In genomic region chr4:152352645-152353116, GRCh38 we compare ENCODE assay signal across 8 cellular contexts.
DNase-seq lines count a peak whose midpoint lies in the region; ATAC-seq and TF ChIP-seq lines count a peak whose summit lies in the region.

No MANE protein-coding gene starts in this region.

- WGBS in urinary bladder, result 13% methylated on average over 10 of the region's 10 CpGs

- H3K27ac ChIP-seq in SK-N-MC (peak overlapping the region; percentile 47), urinary bladder (ENCODE audit: low read depth) (no peak overlapping the region)

- no peaks in the 10 kb centered on the region for H3K9me3 ChIP-seq in SK-N-MC (ENCODE audit: low read depth, low read length)

- H3K4me3 ChIP-seq in SK-N-MC, result peak overlapping the region; percentile 79
- peak overlapping the region; percentile 86 for H3K4me3 ChIP-seq in epithelial cell of esophagus (ENCODE audit: low read length)
- H3K4me3 ChIP-seq in urinary bladder (ENCODE audit: low read depth, low read length), result peak overlapping the region; percentile 43

- H3K9ac ChIP-seq in SK-N-MC (ENCODE audit: insufficient read length), result peak overlapping the region; percentile 70

- peak; percentile 69 for DNase-seq in ELF-1 (ENCODE audit: low read depth, low spot score)
- peak; percentile 92 for DNase-seq in M059J (ENCODE audit: low read depth)
- peak; percentile 92 for DNase-seq in SK-N-MC (ENCODE audit: low read depth, low spot score)
- peak; percentile 96 for DNase-seq in epithelial cell of esophagus (ENCODE audit: low read depth)
- DNase-seq in mucosa of gallbladder (ENCODE audit: low spot score), result peak; percentile 58
- DNase-seq in stimulated activated CD4-positive, alpha-beta T cell treated with anti-CD3 and anti-CD28 coated beads, Interleukin-2, amount 100 ng/mL, for 48 hours, result no peak

- ATAC-seq in GM21825 (IDR thresholded peaks at IDR 0.05; ENCODE audit: unreplicated experiment), result peak; percentile 82

- no peak for TF ChIP-seq CTCF in epithelial cell of esophagus (IDR thresholded peaks at IDR 0.05; ENCODE audit: insufficient read depth, low read depth, low read length, missing control alignments)

- H3K36me3 ChIP-seq in SK-N-MC (ENCODE audit: insufficient read depth, low read length), result no peaks in the 10 kb centered on the region
- no peaks in the 10 kb centered on the region for H3K36me3 ChIP-seq in urinary bladder (ENCODE audit: insufficient read depth)

- H3K4me1 ChIP-seq in urinary bladder (ENCODE audit: insufficient read depth), result no peaks in the 10 kb centered on the region

Comparison
In these comparisons a context has a peak if more than half of its experiments do, and no peak if none do; other contexts are left out.
1. DNase-seq: peak in ELF-1 (single experiment), M059J (single experiment), SK-N-MC (single experiment), epithelial cell of esophagus (single experiment) and mucosa of gallbladder (single experiment); none in stimulated activated CD4-positive, alpha-beta T cell treated with anti-CD3 and anti-CD28 coated beads, Interleukin-2, amount 100 ng/mL, for 48 hours (0 of 2).
2. Peak in every context shown above with its lines, with median percentiles within 50 percentile points of each other: H3K4me3 ChIP-seq.